ENCODE assay signal across 13 cellular contexts in genomic region chr12:48110691-48111315, GRCh38.
"Had no signal": no experiment of that assay in that cellular context is flagged by ENCODE, and none has a peak within 500 bp of the region (broad histone marks: within the 10 kb centered on the region; RNA-seq: fewer than 3 reads in every experiment).

No MANE protein-coding gene starts in this region.

- H3K27ac ChIP-seq: colonic mucosa, esophagus squamous epithelium, right lobe of liver had no signal

- H3K9me3 ChIP-seq: colonic mucosa, esophagus squamous epithelium, right lobe of liver had no signal

- ATAC-seq: activated CD8-positive, alpha-beta T cell treated with anti-CD3 and anti-CD28 coated beads, Interleukin-2, amount 10 ng/mL, durations not matched to agents 7 days and 5 days; activated naive CD4-positive, alpha-beta T cell treated with anti-CD3 and anti-CD28 coated beads, Interleukin-2, amount 50 U/mL, for 72 hours; right lobe of liver had no signal

- H3K27me3 ChIP-seq: colonic mucosa, right lobe of liver had no signal

- H3K4me3 ChIP-seq: colonic mucosa, esophagus squamous epithelium, right lobe of liver had no signal

- H3K36me3 ChIP-seq: colonic mucosa, esophagus squamous epithelium, right lobe of liver had no signal

- DNase-seq: activated CD4-positive, alpha-beta T cell treated with anti-CD3 and anti-CD28 coated beads, Interleukin-2, amount 10 ng/mL, durations not matched to agents 24 days and 14 days; activated CD4-positive, CD25-positive, alpha-beta regulatory T cell; activated CD8-positive, alpha-beta memory T cell treated with anti-CD3 and anti-CD28 coated beads, Interleukin-2, amount 50 U/mL, for 4 hours; activated CD8-positive, alpha-beta T cell treated with anti-CD3 and anti-CD28 coated beads, Interleukin-2, amount 10 ng/mL, durations not matched to agents 7 days and 5 days; activated effector memory CD4-positive, alpha-beta T cell treated with anti-CD3 and anti-CD28 coated beads, Interleukin-2, amount 50 U/mL, for 16 hours; activated T-cell treated with anti-CD3 and anti-CD28 coated beads, Interleukin-2, amount 50 U/mL, for 48 hours; amniotic stem cell; caudate nucleus; colonic mucosa; esophagus squamous epithelium; hippocampal formation; right lobe of liver had no signal
